In the genomic region with DNA sequence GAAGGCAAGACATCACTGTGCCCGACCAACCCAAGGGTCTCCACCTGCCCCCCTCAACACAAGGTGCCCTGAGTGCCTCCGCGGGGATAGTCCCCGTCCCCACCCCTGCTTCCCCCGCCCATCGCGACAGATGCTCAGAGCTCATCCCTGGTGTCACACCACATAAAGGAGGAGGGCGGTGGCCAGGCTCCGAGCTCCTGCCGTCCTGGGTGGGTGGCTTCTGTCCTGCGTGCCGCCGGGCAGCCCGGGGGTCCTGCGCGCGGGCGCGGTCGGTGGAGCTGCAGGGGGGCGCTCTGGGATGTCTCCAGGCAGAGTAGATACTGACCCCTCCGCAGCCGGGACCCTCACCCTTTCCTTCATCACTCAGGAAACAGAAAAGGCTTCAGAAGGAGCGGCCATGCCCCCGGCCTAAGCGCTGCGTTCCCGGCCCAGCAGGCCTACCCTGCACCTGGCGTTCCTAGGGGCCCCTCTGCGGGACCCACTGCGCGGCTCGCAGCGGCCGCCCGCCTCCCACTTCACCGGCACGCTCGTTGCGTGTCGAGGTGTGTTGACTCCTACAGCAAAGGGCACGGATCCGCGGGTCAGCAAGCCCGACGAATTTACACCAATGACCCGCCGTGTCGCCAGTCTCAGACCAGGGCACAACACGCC, we compare ENCODE assay signal across 16 cellular contexts. TPM values are rescaled to one million over a fixed set of nuclear protein-coding genes. Genes with fewer than 3 reads are reported as not detected.
DNase-seq lines count a peak whose midpoint lies in the region; ATAC-seq and TF ChIP-seq lines count a peak whose summit lies in the region.
"Had no signal": no experiment of that assay in that cellular context is flagged by ENCODE, and none has a peak within 500 bp of the region (broad histone marks: within the 10 kb centered on the region; RNA-seq: fewer than 3 reads in every experiment).

No MANE protein-coding gene starts in this region.

- TF ChIP-seq CTCF in osteocyte (IDR thresholded peaks at IDR 0.05): no peak

- H3K4me3 Mint-ChIP-seq in stimulated activated naive CD8-positive, alpha-beta T cell treated with anti-CD3 and anti-CD28 coated beads, Interleukin-15, amount 100 ng/mL, for 72 hours: no peak overlapping the region
- H3K4me3 Mint-ChIP-seq in T-helper 17 cell (peak overlapping the region; percentile 19), osteocyte (ENCODE audit: unreplicated experiment) (no peak overlapping the region)

- no peak for DNase-seq in stimulated activated naive CD8-positive, alpha-beta T cell treated with anti-CD3 and anti-CD28 coated beads, Interleukin-15, amount 100 ng/mL, for 72 hours
- no peak for DNase-seq in stimulated activated naive CD8-positive, alpha-beta T cell treated with anti-CD3 and anti-CD28 coated beads, Interleukin-15, Interleukin-2, amounts not matched to agents 100 U/mL and 50 U/mL, for 24 hours
- DNase-seq in T-helper 17 cell (no peak), osteocyte (ENCODE audit: extremely low spot score, unreplicated experiment) (peak; percentile 82), NCI-H526 treated with DMSO at 0.1 percent for 48 hours (lab: John Stamatoyannopoulos, UW) (no peak)
- DNase-seq: C1 segment of cervical spinal cord, HCEC 1CT, NCI-H1436 treated with DMSO at 0.1 percent for 48 hours, NCI-H2081, NCI-H510A treated with DMSO at 0.1 percent for 48 hours, OCI-M1, RPMI8226 had no signal

- peaks cover 5% of the 10 kb centered on the region for H3K36me3 Mint-ChIP-seq in T-helper 17 cell (ENCODE audit: low read depth)
- no peaks in the 10 kb centered on the region for H3K36me3 Mint-ChIP-seq in osteocyte (ENCODE audit: unreplicated experiment)

- no peaks in the 10 kb centered on the region for H3K27me3 Mint-ChIP-seq in stimulated activated naive CD8-positive, alpha-beta T cell treated with anti-CD3 and anti-CD28 coated beads, Interleukin-15, amount 100 ng/mL, for 72 hours
- H3K27me3 Mint-ChIP-seq in T-helper 17 cell (no peaks in the 10 kb centered on the region), osteocyte (ENCODE audit: unreplicated experiment) (peaks cover 8% of the 10 kb centered on the region)

- peaks cover 39% of the 10 kb centered on the region for H3K4me1 Mint-ChIP-seq in stimulated activated naive CD8-positive, alpha-beta T cell treated with anti-CD3 and anti-CD28 coated beads, Interleukin-15, amount 100 ng/mL, for 72 hours
- peaks cover 44% of the 10 kb centered on the region for H3K4me1 Mint-ChIP-seq in T-helper 17 cell
- no peaks in the 10 kb centered on the region for H3K4me1 Mint-ChIP-seq in osteocyte (ENCODE audit: unreplicated experiment)

- no peaks in the 10 kb centered on the region for H3K9me3 ChIP-seq in T-helper 17 cell (ENCODE audit: control insufficient read depth, low read length, poor library complexity, severe bottlenecking)

- H3K9me3 Mint-ChIP-seq in stimulated activated naive CD8-positive, alpha-beta T cell treated with anti-CD3 and anti-CD28 coated beads, Interleukin-15, amount 100 ng/mL, for 72 hours: no peaks in the 10 kb centered on the region
- H3K9me3 Mint-ChIP-seq in osteocyte (ENCODE audit: unreplicated experiment): no peaks in the 10 kb centered on the region

- ATAC-seq in stimulated activated naive CD8-positive, alpha-beta T cell treated with anti-CD3 and anti-CD28 coated beads, Interleukin-15, amount 100 ng/mL, for 72 hours: peak; percentile 48
- ATAC-seq in stimulated activated naive CD8-positive, alpha-beta T cell treated with anti-CD3 and anti-CD28 coated beads, Interleukin-15, Interleukin-2, amounts not matched to agents 100 U/mL and 50 U/mL, for 24 hours: no peak
- ATAC-seq in T-helper 17 cell (no peak), HG03460 (IDR thresholded peaks at IDR 0.05; ENCODE audit: unreplicated experiment) (no peak), GM19328 (IDR thresholded peaks at IDR 0.05; ENCODE audit: unreplicated experiment) (no peak)

- H3K27ac Mint-ChIP-seq in stimulated activated naive CD8-positive, alpha-beta T cell treated with anti-CD3 and anti-CD28 coated beads, Interleukin-15, amount 100 ng/mL, for 72 hours: no peak overlapping the region
- H3K27ac Mint-ChIP-seq in T-helper 17 cell: no peak overlapping the region
- H3K27ac Mint-ChIP-seq in osteocyte (ENCODE audit: unreplicated experiment): no peak overlapping the region

RNA-seq across cellular contexts. Expression of gene ALOX5, which starts 53.4 kb away (rescaled TPM):
- total RNA-seq in T-helper 17 cell: 10 to 100 TPM; 19.8 to 66.6 TPM
- total RNA-seq in osteocyte: not detected in 2 replicates
- total RNA-seq: HT1080, SK-MEL-5 had no signal

Comparison
In these comparisons a context has a peak if more than half of its experiments do, and no peak if none do; other contexts are left out.
1. RNA of gene ALOX5, which starts 53.4 kb away (total RNA-seq): 19.8 to 66.6 TPM in T-helper 17 cell; not detected in osteocyte; every median in the first group is over 10 times any median in the second.